ENCODE assay signal across 14 cellular contexts in genomic region chr18:12318334-12318697, GRCh38. TPM values are rescaled to one million over a fixed set of nuclear protein-coding genes. Genes with fewer than 3 reads are reported as not detected.
A peak's percentile ranks its signal among the peaks of the same experiment; 100 is the strongest.
DNase-seq lines count a peak whose midpoint lies in the region; ATAC-seq and TF ChIP-seq lines count a peak whose summit lies in the region.
"Had no signal": no experiment of that assay in that cellular context is flagged by ENCODE, and none has a peak within 500 bp of the region (broad histone marks: within the 10 kb centered on the region; RNA-seq: fewer than 3 reads in every experiment).

No MANE protein-coding gene starts in this region.

- H3K27me3 ChIP-seq in breast epithelium (no peaks in the 10 kb centered on the region), lower lobe of right lung (ENCODE audit: low read depth) (no peaks in the 10 kb centered on the region), stomach smooth muscle (ENCODE audit: control insufficient read depth in 1 of 2, insufficient read depth in 2 of 2, low read length in 2 of 2) (no peaks in the 10 kb centered on the region), ovary (no peaks in the 10 kb centered on the region)
- H3K27me3 ChIP-seq: adrenal gland, neutrophil had no signal

- intact Hi-C loops in breast epithelium (cut with DNase I; ENCODE audit: low total_unique reads) = no loop called here
- intact Hi-C loops in lower lobe of right lung (cut with DNase I) = no loop called here
- intact Hi-C loops in ovary (cut with DNase I) = no loop called here

- no peak for TF ChIP-seq EP300 in ovary (IDR thresholded peaks at IDR 0.05)

- WGBS in ovary, 3 donors = 41 to 64% (median 45%) methylated on average over 5 of the region's 5 CpGs

- ATAC-seq in HG03432 (IDR thresholded peaks at IDR 0.05; ENCODE audit: unreplicated experiment) (peak; percentile 24), lower lobe of right lung (peak; percentile 10 to 16), GM18873 (IDR thresholded peaks at IDR 0.05; ENCODE audit: low FRiP score, unreplicated experiment) (no peak), GM19023 (IDR thresholded peaks at IDR 0.05; ENCODE audit: unreplicated experiment) (no peak)
- ATAC-seq: activated CD8-positive, alpha-beta memory T cell treated with anti-CD3 and anti-CD28 coated beads, Interleukin-2, amount 10 ng/mL, durations not matched to agents 7 days and 5 days had no signal

- H3K9me3 ChIP-seq in breast epithelium = no peaks in the 10 kb centered on the region
- H3K9me3 ChIP-seq in lower lobe of right lung = no peaks in the 10 kb centered on the region
- H3K9me3 ChIP-seq in stomach smooth muscle (ENCODE audit: control insufficient read depth in 2 of 2, low read length in 2 of 2) = no peaks in the 10 kb centered on the region
- no peaks in the 10 kb centered on the region for H3K9me3 ChIP-seq in ovary
- H3K9me3 ChIP-seq: adrenal gland, HAP-1, neutrophil had no signal

- DNase-seq in breast epithelium (ENCODE audit: low spot score in 2 of 2) (no peak), lower lobe of right lung (no peak), hippocampal formation (lab: John Stamatoyannopoulos, UW) (no peak), ovary (no peak)
- DNase-seq: activated CD8-positive, alpha-beta memory T cell treated with anti-CD3 and anti-CD28 coated beads, Interleukin-2, amount 10 ng/mL, durations not matched to agents 7 days and 5 days; NCI-H226; T-helper 1 cell had no signal

- H3K4me3 ChIP-seq in breast epithelium = no peak overlapping the region
- no peak overlapping the region for H3K4me3 ChIP-seq in lower lobe of right lung
- peak overlapping the region in 1 of 2 donors; percentile 44 for H3K4me3 ChIP-seq in stomach smooth muscle (ENCODE audit: low read length in 2 of 2)
- H3K4me3 ChIP-seq in ovary = no peak overlapping the region
- H3K4me3 ChIP-seq: adrenal gland, HAP-1 had no signal

- H3K9ac ChIP-seq in stomach smooth muscle (ENCODE audit: low read length in 2 of 2) = peak overlapping the region in 1 of 2 donors; percentile 55

- H3K27ac ChIP-seq in breast epithelium (peak overlapping the region; percentile 58 to 70), lower lobe of right lung (peak overlapping the region; percentile 66), stomach smooth muscle (ENCODE audit: low read length) (peak overlapping the region; percentile 93), ovary (no peak overlapping the region)
- H3K27ac ChIP-seq: neutrophil had no signal

- H3K36me3 ChIP-seq in breast epithelium (no peaks in the 10 kb centered on the region), lower lobe of right lung (peaks cover 63% of the 10 kb centered on the region), stomach smooth muscle (ENCODE audit: control insufficient read depth in 2 of 2, insufficient read depth in 2 of 2, low read length in 2 of 2) (peaks cover 16 to 17% of the 10 kb centered on the region in 2 donors), ovary (no peaks in the 10 kb centered on the region)
- H3K36me3 ChIP-seq: adrenal gland had no signal

- TF ChIP-seq POLR2A in breast epithelium (IDR thresholded peaks at IDR 0.05) (no peak), ovary (IDR thresholded peaks at IDR 0.05) (no peak)

- TF ChIP-seq CTCF in breast epithelium (IDR thresholded peaks at IDR 0.05) (no peak), lower lobe of right lung (IDR thresholded peaks at IDR 0.05) (no peak), ovary (IDR thresholded peaks at IDR 0.05) (no peak)

- H3K4me1 ChIP-seq in breast epithelium (no peaks in the 10 kb centered on the region), lower lobe of right lung (peaks cover 43% of the 10 kb centered on the region), stomach smooth muscle (ENCODE audit: control insufficient read depth, insufficient read depth, low read length) (peaks cover 45% of the 10 kb centered on the region), ovary (ENCODE audit: insufficient read depth) (peaks cover 4% of the 10 kb centered on the region)
- H3K4me1 ChIP-seq: adrenal gland, HAP-1 had no signal

RNA-seq across cellular contexts. Expression of gene TUBB6, which starts 10.3 kb away (rescaled TPM):
- total RNA-seq in breast epithelium (100 to 1,000 TPM; 197 to 316 (median 302) TPM), lower lobe of right lung (92.9 TPM), ovary (100 to 1,000 TPM in 6 of 7 donors, 10 to 100 TPM in 1; 85.6 to 155 (median 139) TPM)
- 10 to 100 TPM; 77.3 to 95.5 TPM for polyA plus RNA-seq in ovary

RNA-seq across cellular contexts. Expression of gene AFG3L2, which starts 58.7 kb away (rescaled TPM):
- total RNA-seq in breast epithelium (10 to 100 TPM; 37.0 to 43.5 (median 42.7) TPM), lower lobe of right lung (31.1 TPM), ovary (10 to 100 TPM; 28.7 to 42.5 (median 36.3) TPM)
- 10 to 100 TPM; 28.3 to 30.0 TPM for polyA plus RNA-seq in ovary

Comparison
In these comparisons a context has a peak if more than half of its experiments do, and no peak if none do; other contexts are left out.
1. ATAC-seq: peak in HG03432 (single experiment) and lower lobe of right lung (2 of 2); none in GM18873 (single experiment) and GM19023 (single experiment).
2. H3K27ac ChIP-seq: peak in breast epithelium (2 of 2), lower lobe of right lung (single experiment) and stomach smooth muscle (single experiment); none in ovary (0 of 2).